In genomic region chr12:54027442-54027786, GRCh38 we compare ENCODE assay signal across 4 cellular contexts.
TF ChIP-seq lines count a peak whose summit lies in the region.

No MANE protein-coding gene starts in this region.

TF ChIP-seq in SK-N-SH, 30 proteins besides CTCF, POLR2A, EP300 and RAD21:
- no peak for TF ChIP-seq SMC3 (IDR thresholded peaks at IDR 0.05; ENCODE audit: low read depth, low read length)
- TF ChIP-seq REST (IDR thresholded peaks at IDR 0.05; ENCODE audit: low read depth, low read length): no peak
- no peak for TF ChIP-seq POLR2AphosphoS5 (IDR thresholded peaks at IDR 0.05; ENCODE audit: low read depth, low read length)
- no peak for TF ChIP-seq SIN3A (IDR thresholded peaks at IDR 0.05; ENCODE audit: borderline replicate concordance, low read depth, low read length)
- TF ChIP-seq PBX3 (IDR thresholded peaks at IDR 0.05): no peak
- no peak for TF ChIP-seq ELF1 (IDR thresholded peaks at IDR 0.05)
- TF ChIP-seq TCF12 (IDR thresholded peaks at IDR 0.05): no peak
- no peak for TF ChIP-seq NFIC (IDR thresholded peaks at IDR 0.05; ENCODE audit: borderline replicate concordance)

TF ChIP-seq in SK-N-SH treated with all-trans-retinoic acid at 6 μM for 48 hours, 23 proteins besides CTCF, POLR2A, EP300 and RAD21 (continues in another document):
- TF ChIP-seq CREB5 (CRISPR knock-in tag; IDR thresholded peaks at IDR 0.05; ENCODE audit: low read depth): no peak
- TF ChIP-seq PPARA (CRISPR knock-in tag; IDR thresholded peaks at IDR 0.05; ENCODE audit: borderline replicate concordance): no peak
- no peak for TF ChIP-seq ARNTL (CRISPR knock-in tag; IDR thresholded peaks at IDR 0.05; ENCODE audit: borderline replicate concordance, low read depth)
- no peak for TF ChIP-seq ZNF8 (CRISPR knock-in tag; IDR thresholded peaks at IDR 0.05)
- TF ChIP-seq ZFP3 (CRISPR knock-in tag; IDR thresholded peaks at IDR 0.05): no peak
- no peak for TF ChIP-seq CSDC2 (CRISPR knock-in tag; IDR thresholded peaks at IDR 0.05)
- no peak for TF ChIP-seq PATZ1 (CRISPR knock-in tag; IDR thresholded peaks at IDR 0.05; ENCODE audit: borderline replicate concordance)
- no peak for TF ChIP-seq OSR1 (CRISPR knock-in tag; IDR thresholded peaks at IDR 0.05)
- TF ChIP-seq TOX (CRISPR knock-in tag; IDR thresholded peaks at IDR 0.05; ENCODE audit: borderline replicate concordance): no peak
- TF ChIP-seq ZC3H10 (CRISPR knock-in tag; IDR thresholded peaks at IDR 0.05): no peak
- no peak for TF ChIP-seq POU6F1 (CRISPR knock-in tag; IDR thresholded peaks at IDR 0.05; ENCODE audit: borderline replicate concordance, low read depth)
- TF ChIP-seq BACH2 (CRISPR knock-in tag; IDR thresholded peaks at IDR 0.05; ENCODE audit: borderline replicate concordance): no peak
- no peak for TF ChIP-seq ESRRG (CRISPR knock-in tag; IDR thresholded peaks at IDR 0.05)

TF ChIP-seq in GM12878, 131 proteins besides CTCF, POLR2A, EP300 and RAD21:
- no peak for TF ChIP-seq MLLT1 (IDR thresholded peaks at IDR 0.05)
- no peak for TF ChIP-seq ZNF207 (IDR thresholded peaks at IDR 0.05; ENCODE audit: borderline replicate concordance)
- no peak for TF ChIP-seq BCL3 (IDR thresholded peaks at IDR 0.05; ENCODE audit: borderline replicate concordance, insufficient read depth, low read depth, low read length, poor library complexity, severe bottlenecking)
- TF ChIP-seq SP1 (IDR thresholded peaks at IDR 0.05; ENCODE audit: low read depth, low read length): no peak
- TF ChIP-seq ZNF274 (IDR thresholded peaks at IDR 0.05; ENCODE audit: insufficient read depth, insufficient read length): no peak
- no peak for TF ChIP-seq POU2F2 (IDR thresholded peaks at IDR 0.05; ENCODE audit: borderline replicate concordance, low read depth, low read length)
- TF ChIP-seq GABPA (IDR thresholded peaks at IDR 0.05; ENCODE audit: low read depth): no peak
- TF ChIP-seq PRDM15 (CRISPR knock-in tag; IDR thresholded peaks at IDR 0.05): no peak
- no peak for TF ChIP-seq SMARCA5 (IDR thresholded peaks at IDR 0.05)
- TF ChIP-seq YY1 (IDR thresholded peaks at IDR 0.05; ENCODE audit: low read depth, low read length): no peak
- TF ChIP-seq TARDBP (IDR thresholded peaks at IDR 0.05; ENCODE audit: borderline replicate concordance): no peak
- no peak for TF ChIP-seq USF2 (IDR thresholded peaks at IDR 0.05; ENCODE audit: borderline replicate concordance, low read depth, low read length)
- TF ChIP-seq WRNIP1 (IDR thresholded peaks at IDR 0.05; ENCODE audit: borderline replicate concordance, low read depth, low read length): no peak
- TF ChIP-seq ZNF384 (IDR thresholded peaks at IDR 0.05; ENCODE audit: borderline replicate concordance, low read depth, low read length): no peak
TF ChIP-seq in GM12878: peak in this region for 0.

TF ChIP-seq in WTC11, 78 proteins besides CTCF, POLR2A, EP300 and RAD21:
- TF ChIP-seq PREB (CRISPR knock-in tag; IDR thresholded peaks at IDR 0.05; ENCODE audit: borderline replicate concordance): no peak
- no peak for TF ChIP-seq ETV6 (CRISPR knock-in tag; IDR thresholded peaks at IDR 0.05)
- TF ChIP-seq SMAD3 (CRISPR knock-in tag; IDR thresholded peaks at IDR 0.05; ENCODE audit: borderline replicate concordance): no peak
